In the genomic region with DNA sequence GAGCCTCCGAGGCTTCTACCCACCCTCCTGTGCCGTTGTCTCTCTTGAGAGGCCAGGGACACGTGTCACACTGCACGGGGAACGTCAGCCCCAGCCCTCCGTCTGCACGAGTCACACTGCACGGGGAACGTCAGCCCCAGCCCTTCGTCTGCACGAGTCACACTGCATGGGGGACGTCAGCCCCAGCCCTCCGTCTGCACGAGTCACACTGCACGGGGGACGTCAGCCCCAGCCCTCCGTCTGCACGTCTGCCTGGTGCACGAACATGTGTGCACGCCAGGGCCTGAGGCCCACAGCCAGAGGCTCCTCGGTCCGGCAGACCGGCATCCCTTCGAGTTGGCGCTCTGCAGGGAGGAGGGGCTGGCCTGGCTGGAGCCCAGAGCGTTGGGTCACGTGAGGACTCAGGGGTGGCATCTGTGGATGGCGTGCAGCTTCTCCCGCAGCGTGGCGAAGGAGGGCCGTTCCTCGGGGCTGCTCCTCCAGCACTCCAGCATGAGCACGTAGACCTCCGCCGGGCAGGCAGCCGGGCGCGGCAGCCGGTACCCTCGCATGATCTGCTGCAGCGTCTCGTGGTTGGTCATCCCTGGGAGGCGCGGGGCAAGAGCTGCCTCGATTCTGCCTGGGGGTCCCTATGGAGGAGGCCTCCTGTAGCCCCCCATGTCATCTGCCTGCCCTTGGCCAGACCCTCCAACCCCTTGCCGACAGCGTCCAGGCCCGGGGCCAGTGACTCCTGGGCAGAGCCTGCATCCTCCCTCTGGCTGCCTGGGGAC, we compare ENCODE assay signal across 16 cellular contexts. TPM values are rescaled to one million over a fixed set of nuclear protein-coding genes. Genes with fewer than 3 reads are reported as not detected.
DNase-seq lines count a peak whose midpoint lies in the region; ATAC-seq and TF ChIP-seq lines count a peak whose summit lies in the region.
"Had no signal": no experiment of that assay in that cellular context is flagged by ENCODE, and none has a peak within 500 bp of the region (broad histone marks: within the 10 kb centered on the region; RNA-seq: fewer than 3 reads in every experiment).

No MANE protein-coding gene starts in this region.

- in situ Hi-C loops in IMR-90 (cut with MboI; ENCODE audit: low sequenced_read_pairs): no loop called here

- no peak for TF ChIP-seq POLR2A in IMR-90 (IDR thresholded peaks at IDR 0.05; ENCODE audit: low read depth, low read length)

- peak overlapping the region; percentile 30 for H3K27ac Mint-ChIP-seq in activated B cell treated with CpG ODN at 0.5 μM for 24 hours
- H3K27ac Mint-ChIP-seq: T-helper 1 cell treated with Interleukin-12 subunit alpha and Interleukin-12 subunit beta and Interleukin-4 antibody, amounts not matched to agents 30 μg/mL and 1 μg/mL, for 36 hours had no signal

- H3K9me1 ChIP-seq in IMR-90 (ENCODE audit: insufficient read depth, low read length): no peaks in the 10 kb centered on the region

- no peak overlapping the region for H3K4me3 ChIP-seq in IMR-90 (ENCODE audit: insufficient read depth, low read depth, low read length)
- H3K4me3 ChIP-seq: ascending aorta had no signal

- H3K4me2 ChIP-seq in IMR-90 (ENCODE audit: low read depth, low read length): no peak overlapping the region

- CTCF ChIA-PET in IMR-90 (lab: Yijun Ruan, JAX): no interaction called here
- CTCF ChIA-PET in activated B cell treated with CpG ODN at 0.5 μM for 24 hours (lab: Charles Lee): no interaction called here

- no peak overlapping the region for H2BK120ac ChIP-seq in IMR-90 (ENCODE audit: low read depth, low read length)

- peaks cover 6% of the 10 kb centered on the region; the same call in 1 of the 2 replicates for H3K27me3 ChIP-seq in IMR-90 (ENCODE audit: control insufficient read depth, insufficient read depth, low read length)

- DNase-seq in NCI-H524 (lab: John Stamatoyannopoulos, UW) (peak; percentile 32 to 52), NCI-H524 treated with DMSO at 0.1 percent for 48 hours (lab: John Stamatoyannopoulos, UW) (no peak), IMR-90 (peak; percentile 50), activated B cell treated with CpG ODN at 0.5 μM for 24 hours (no peak), midbrain (lab: John Stamatoyannopoulos, UW) (peak; percentile 22), left lobe of liver (ENCODE audit: low spot score) (no peak), UCSD-AML1 (lab: John Stamatoyannopoulos, UW; ENCODE audit: unreplicated experiment) (no peak), LoVo (ENCODE audit: low spot score) (no peak)
- DNase-seq: NCI-H1436 treated with DMSO at 0.1 percent for 48 hours, NCI-H510A had no signal

- no peak overlapping the region for H3K4me3 Mint-ChIP-seq in activated B cell treated with CpG ODN at 0.5 μM for 24 hours

- no peak overlapping the region for H4K91ac ChIP-seq in IMR-90 (ENCODE audit: insufficient read depth, low read depth, low read length)

- 47% methylated on average over 28 of the region's 49 CpGs; no CpG with 5 or more reads in 1 of the 2 experiments for WGBS in IMR-90 (ENCODE audit: extremely low coverage in 2 of 2, insufficient read length in 1 of 2), 2 experiments

- intact Hi-C loops in IMR-90 (cut with micrococcal nuclease): no loop called here
- intact Hi-C loops in activated B cell treated with CpG ODN at 0.5 μM for 24 hours (cut with micrococcal nuclease): no loop called here

- POLR2A ChIA-PET in IMR-90 (lab: Charles Lee; ENCODE audit: unreplicated experiment): no interaction called here
- POLR2A ChIA-PET in activated B cell treated with CpG ODN at 0.5 μM for 24 hours (lab: Charles Lee): interaction anchor here (1.6 kb wide), 1 partner anchor 12 kb away, joined by 5 read pairs; no protein-coding TSS in a partner anchor

- H2BK20ac ChIP-seq in IMR-90 (ENCODE audit: low read depth, low read length): no peak overlapping the region

- H4K20me1 ChIP-seq in IMR-90 (ENCODE audit: insufficient read depth, low read length): no peaks in the 10 kb centered on the region

- H3K4me1 Mint-ChIP-seq in activated B cell treated with CpG ODN at 0.5 μM for 24 hours: peaks cover 50% of the 10 kb centered on the region

- no peak overlapping the region for H2BK5ac ChIP-seq in IMR-90 (ENCODE audit: low read depth, low read length, poor library complexity, severe bottlenecking)

- no peak for TF ChIP-seq RAD21 in IMR-90 (IDR thresholded peaks at IDR 0.05; ENCODE audit: low read length)

- H3K23ac ChIP-seq in IMR-90 (ENCODE audit: low read depth, low read length): no peak overlapping the region

- no peak overlapping the region for H2AK5ac ChIP-seq in IMR-90 (ENCODE audit: low read depth, low read length)

- dilution Hi-C loops in IMR-90 (cut with HindIII; ENCODE audit: low sequenced_read_pairs, unreplicated experiment): no loop called here

- H3K27me3 Mint-ChIP-seq in activated B cell treated with CpG ODN at 0.5 μM for 24 hours: no peaks in the 10 kb centered on the region

- no peak overlapping the region for H2BK15ac ChIP-seq in IMR-90 (ENCODE audit: low read depth, low read length)

- peaks cover 3% of the 10 kb centered on the region; the same call in 1 of the 2 replicates for H3K4me1 ChIP-seq in IMR-90 (ENCODE audit: control insufficient read depth, insufficient read depth, low read length)

- H3K27ac ChIP-seq in IMR-90 (ENCODE audit: insufficient read depth, low read length): no peak overlapping the region
- H3K27ac ChIP-seq: ascending aorta had no signal

- no peak overlapping the region; the same call in 1 of the 2 replicates for H4K5ac ChIP-seq in IMR-90 (ENCODE audit: low read depth, low read length)

- no peak overlapping the region for H3K4ac ChIP-seq in IMR-90 (ENCODE audit: low read depth, low read length)

- H3K56ac ChIP-seq in IMR-90 (ENCODE audit: extremely low read depth, insufficient read depth, low read length): no peak overlapping the region

- no peak for ATAC-seq in IMR-90 (ENCODE audit: low read depth)
- no peak for ATAC-seq in activated B cell treated with CpG ODN at 0.5 μM for 24 hours (ENCODE audit: low read depth)
- no peak for ATAC-seq in left lobe of liver

- TF ChIP-seq CTCF in IMR-90 (conservative IDR thresholded peaks at IDR 0.05; ENCODE audit: low read depth, low read length): no peak
- TF ChIP-seq CTCF in activated B cell treated with CpG ODN at 0.5 μM for 24 hours (IDR thresholded peaks at IDR 0.05): no peak

- no peaks in the 10 kb centered on the region for H3K36me3 ChIP-seq in IMR-90 (ENCODE audit: control insufficient read depth, insufficient read depth, low read length)
- H3K36me3 ChIP-seq: ascending aorta had no signal

- H2AK9ac ChIP-seq in IMR-90 (replicated peaks; ENCODE audit: low read depth, low read length, poor library complexity): peak overlapping the region; percentile 55

- H3K18ac ChIP-seq in IMR-90 (ENCODE audit: low read depth, low read length): no peak overlapping the region

- H3K9ac ChIP-seq in IMR-90 (ENCODE audit: low read depth, low read length): no peak overlapping the region

- no peak overlapping the region for H3K14ac ChIP-seq in IMR-90 (replicated peaks; ENCODE audit: low read depth, low read length)

- H3K79me1 ChIP-seq in IMR-90 (ENCODE audit: low read depth in 1 of 2, low read length in 2 of 2): no peaks in the 10 kb centered on the region

- no peaks in the 10 kb centered on the region for H3K36me3 Mint-ChIP-seq in activated B cell treated with CpG ODN at 0.5 μM for 24 hours (ENCODE audit: low read depth)

- H4K8ac ChIP-seq in IMR-90 (ENCODE audit: low read depth in 2 of 2, low read length in 2 of 2): no peak overlapping the region

- peak overlapping the region; percentile 33 for H2AFZ ChIP-seq in IMR-90 (replicated peaks; ENCODE audit: low read length, poor library complexity)

- no TSS peak for BruUV-seq in IMR-90 (replicated peaks; lab: Mats Ljungman, UMichigan)

- H3K9me3 Mint-ChIP-seq in activated B cell treated with CpG ODN at 0.5 μM for 24 hours: no peaks in the 10 kb centered on the region
- H3K9me3 Mint-ChIP-seq: T-helper 1 cell treated with Interleukin-12 subunit alpha and Interleukin-12 subunit beta and Interleukin-4 antibody, amounts not matched to agents 30 μg/mL and 1 μg/mL, for 36 hours had no signal

- H3K9me3 ChIP-seq in IMR-90 (ENCODE audit: control insufficient read depth, insufficient read depth, low read length): no peaks in the 10 kb centered on the region
- H3K9me3 ChIP-seq: ascending aorta had no signal

TF ChIP-seq in IMR-90, 13 proteins besides CTCF, POLR2A, EP300 and RAD21 (continues in another document):
- TF ChIP-seq MXI1 (IDR thresholded peaks at IDR 0.05; ENCODE audit: borderline replicate concordance, low read depth, low read length): no peak
- TF ChIP-seq RCOR1 (IDR thresholded peaks at IDR 0.05; ENCODE audit: insufficient replicate concordance, low read length): no peak
- TF ChIP-seq SMC3 (IDR thresholded peaks at IDR 0.05; ENCODE audit: low read depth, low read length): no peak

RNA-seq across cellular contexts. Expression of gene PTK6, which starts 3.4 kb away (rescaled TPM):
- not detected in 2 replicates for total RNA-seq in IMR-90 (2012; rRNA removed)
- polyA plus RNA-seq in IMR-90 (2012; rRNA removed): 0.07 TPM in 1 of 2 replicates, not detected in the other
- polyA plus RNA-seq in IMR-90 (2012; cell fraction: cytosol; rRNA removed): 0.03 and 0.04 TPM in 2 replicates
- polyA plus RNA-seq in IMR-90 (2012; cell fraction: nucleus; rRNA removed; ENCODE audit: low replicate concordance): 0.19 and 0.28 TPM in 2 replicates
- 0.49 and 0.69 TPM in 2 replicates for total RNA-seq in activated B cell treated with CpG ODN at 0.5 μM for 24 hours
- 12.0 TPM for total RNA-seq in left lobe of liver
- total RNA-seq: ascending aorta, temporal lobe had no signal

RNA-seq across cellular contexts. Expression of gene SRMS, which starts 6.9 kb away (rescaled TPM):
- total RNA-seq in IMR-90 (2012; rRNA removed) (not detected in 2 replicates), activated B cell treated with CpG ODN at 0.5 μM for 24 hours (0.16 TPM in 1 of 2 replicates, not detected in the other), left lobe of liver (not detected)
- not detected in 2 replicates for polyA plus RNA-seq in IMR-90 (2012; rRNA removed)
- polyA plus RNA-seq in IMR-90 (2012; cell fraction: cytosol; rRNA removed): not detected in 2 replicates
- polyA plus RNA-seq in IMR-90 (2012; cell fraction: nucleus; rRNA removed; ENCODE audit: low replicate concordance): not detected in 2 replicates
- total RNA-seq: ascending aorta, dermis microvascular lymphatic vessel endothelial cell, mononuclear cell, osteocyte, temporal lobe had no signal

RNA-seq across cellular contexts. Expression of gene FNDC11, which starts 13.4 kb away (rescaled TPM):
- total RNA-seq in IMR-90 (2012; rRNA removed): 0.28 and 0.36 TPM in 2 replicates
- polyA plus RNA-seq in IMR-90 (2012; rRNA removed): 1.0 and 1.6 TPM in 2 replicates
- 0.57 and 1.9 TPM in 2 replicates for polyA plus RNA-seq in IMR-90 (2012; cell fraction: cytosol; rRNA removed)
- polyA plus RNA-seq in IMR-90 (2012; cell fraction: nucleus; rRNA removed; ENCODE audit: low replicate concordance): 3.1 and 7.9 TPM in 2 replicates
- 0.78 and 1.3 TPM in 2 replicates for total RNA-seq in activated B cell treated with CpG ODN at 0.5 μM for 24 hours
- not detected for total RNA-seq in left lobe of liver
- total RNA-seq: ascending aorta had no signal

RNA-seq across cellular contexts. Expression of gene PPDPF, which starts 20.0 kb away (rescaled TPM):
- 12.9 and 17.2 TPM in 2 replicates for total RNA-seq in IMR-90 (2012; rRNA removed)
- polyA plus RNA-seq in IMR-90 (2012; rRNA removed): 171 and 200 TPM in 2 replicates
- polyA plus RNA-seq in IMR-90 (2012; cell fraction: cytosol; rRNA removed): 100 and 301 TPM in 2 replicates
- 38.4 and 113 TPM in 2 replicates for polyA plus RNA-seq in IMR-90 (2012; cell fraction: nucleus; rRNA removed; ENCODE audit: low replicate concordance)
- 170 and 172 TPM in 2 replicates for total RNA-seq in activated B cell treated with CpG ODN at 0.5 μM for 24 hours
- total RNA-seq in left lobe of liver: 88.0 TPM

RNA-seq across cellular contexts. Expression of gene HELZ2, which starts 33.4 kb away (rescaled TPM):
- total RNA-seq in IMR-90 (2012; rRNA removed) (4.2 and 4.7 TPM in 2 replicates), activated B cell treated with CpG ODN at 0.5 μM for 24 hours (25.4 and 28.9 TPM in 2 replicates), left lobe of liver (18.1 TPM)
- 10.6 and 12.2 TPM in 2 replicates for polyA plus RNA-seq in IMR-90 (2012; rRNA removed)
- 3.2 and 6.8 TPM in 2 replicates for polyA plus RNA-seq in IMR-90 (2012; cell fraction: cytosol; rRNA removed)
- 10.9 and 32.5 TPM in 2 replicates for polyA plus RNA-seq in IMR-90 (2012; cell fraction: nucleus; rRNA removed; ENCODE audit: low replicate concordance)

Comparison
In these comparisons a context has a peak if more than half of its experiments do, and no peak if none do; other contexts are left out.
1. DNase-seq: peak in NCI-H524 (2 of 2), IMR-90 (single experiment) and midbrain (single experiment); none in NCI-H524 treated with DMSO at 0.1 percent for 48 hours (single experiment), activated B cell treated with CpG ODN at 0.5 μM for 24 hours (single experiment), left lobe of liver (single experiment), UCSD-AML1 (single experiment) and LoVo (single experiment).